Comparison of ENCODE assay signal across 23 cellular contexts in genomic region chr5:164007062-164007461, GRCh38.
DNase-seq lines count a peak whose midpoint lies in the region; ATAC-seq, FAIRE-seq and TF ChIP-seq lines count a peak whose summit lies in the region.
"Had no signal": no experiment of that assay in that cellular context is flagged by ENCODE, and none has a peak within 500 bp of the region (broad histone marks: within the 10 kb centered on the region; RNA-seq: fewer than 3 reads in every experiment).

No MANE protein-coding gene starts in this region.

- RAD21 ChIA-PET in GM12878 (lab: Charles Lee; ENCODE audit: unreplicated experiment) = no interaction called here

- in situ Hi-C loops in GM12878 (cut with MboI) = loop anchor here (25.0 kb wide), 1 partner anchor 1205 kb away; no protein-coding TSS in a partner anchor

- TF ChIP-seq CTCF in SK-N-SH (IDR thresholded peaks at IDR 0.05) (no peak), A549 (IDR thresholded peaks at IDR 0.05) (no peak), HEK293 (tag by site-specific recombination; IDR thresholded peaks at IDR 0.05) (no peak), GM12878 (IDR thresholded peaks at IDR 0.05 in 2 of 3, conservative IDR thresholded peaks at IDR 0.05 in 1 of 3; ENCODE audit: control insufficient read depth in 2 of 3, extremely low read depth in 1 of 3, insufficient read depth in 1 of 3, low read depth in 3 of 3, low read length in 3 of 3) (no peak)

- H3K9me3 ChIP-seq in SK-N-SH = no peaks in the 10 kb centered on the region
- no peaks in the 10 kb centered on the region for H3K9me3 ChIP-seq in A549
- H3K9me3 ChIP-seq in HEK293 (ENCODE audit: control insufficient read depth, insufficient read depth, low read depth, low read length) = no peaks in the 10 kb centered on the region
- H3K9me3 ChIP-seq in GM12878 (replicated peaks; ENCODE audit: control insufficient read depth, insufficient read depth, low read length) = no peaks in the 10 kb centered on the region
- H3K9me3 ChIP-seq: BE2C, BLaER1 had no signal

- no peak overlapping the region for H3K4me2 ChIP-seq in SK-N-SH
- H3K4me2 ChIP-seq in A549 = no peak overlapping the region
- no peak overlapping the region for H3K4me2 ChIP-seq in GM12878 (ENCODE audit: control insufficient read depth, insufficient read depth)
- H3K4me2 ChIP-seq: BLaER1 had no signal

- no peaks in the 10 kb centered on the region for H3K4me1 ChIP-seq in SK-N-SH (ENCODE audit: control insufficient read depth in 1 of 2, insufficient read depth in 2 of 2, low read depth in 1 of 2, low read length in 1 of 2)
- H3K4me1 ChIP-seq in A549 = no peaks in the 10 kb centered on the region
- H3K4me1 ChIP-seq in HEK293 (ENCODE audit: control insufficient read depth, insufficient read depth, low read length) = no peaks in the 10 kb centered on the region
- no peaks in the 10 kb centered on the region for H3K4me1 ChIP-seq in GM12878 (ENCODE audit: control insufficient read depth, insufficient read depth, low read length)
- H3K4me1 ChIP-seq: BE2C, BLaER1 had no signal

- ATAC-seq in SK-N-SH treated with all-trans-retinoic acid at 6 μM for 48 hours (no peak), A549 (no peak), GM12878 (no peak)

- H3K79me2 ChIP-seq in SK-N-SH (ENCODE audit: insufficient read depth) (no peaks in the 10 kb centered on the region), GM12878 (ENCODE audit: control insufficient read depth, insufficient read depth, low read length) (no peaks in the 10 kb centered on the region)

- WGBS in SK-N-SH (ENCODE audit: low lambda C conversion rate) = 50% methylated on average over 2 of the region's 2 CpGs
- WGBS in A549 (ENCODE audit: missing lambda C conversion rate) = 4% methylated on average over 2 of the region's 2 CpGs
- WGBS in GM12878 (ENCODE audit: insufficient coverage, insufficient replicate concordance, low lambda C conversion rate, missing lambda C conversion rate) = 17% methylated on average over 2 of the region's 2 CpGs

- FAIRE-seq in A549 (lab: Jason Lieb, UNC) = no peak
- no peak for FAIRE-seq in GM12878 (lab: Jason Lieb, UNC)
- FAIRE-seq: G401.6, GM12892, GM18507, GM19239 had no signal

- no peak overlapping the region for H3K27ac ChIP-seq in SK-N-SH (ENCODE audit: low read depth in 2 of 2, low read length in 1 of 2)
- no peak overlapping the region for H3K27ac ChIP-seq in A549
- H3K27ac ChIP-seq in HEK293 (ENCODE audit: extremely low read depth, low read depth, low read length) = no peak overlapping the region
- no peak overlapping the region for H3K27ac ChIP-seq in GM12878 (ENCODE audit: control insufficient read depth, insufficient read depth)
- H3K27ac ChIP-seq: 22Rv1, BLaER1 had no signal

- DNase-seq in SK-N-SH (no peak), A549 (ENCODE audit: low read depth in 1 of 2, low spot score in 1 of 2) (no peak), GM12878 (ENCODE audit: low read depth, low spot score) (no peak), DMS114 treated with DMSO at 0.1 percent for 48 hours (lab: John Stamatoyannopoulos, UW; ENCODE audit: unreplicated experiment) (no peak)
- DNase-seq in activated CD4-positive, alpha-beta T cell treated with anti-CD3 and anti-CD28 coated beads for 48 hours = no peak
- DNase-seq: ACHN; BE2C; C1 segment of cervical spinal cord; CD4-positive, alpha-beta memory T cell; CD4-positive, CD25-positive, alpha-beta regulatory T cell; CD8-positive, alpha-beta memory T cell; COR-L47; DMS 273 treated with DMSO at 0.1 percent for 48 hours; DMS79 treated with DMSO at 0.1 percent for 48 hours; GF-D8 had no signal

- TF ChIP-seq EP300 in SK-N-SH (IDR thresholded peaks at IDR 0.05; ENCODE audit: borderline replicate concordance in 1 of 2, low read depth in 1 of 2, low read length in 1 of 2) (no peak), A549 (IDR thresholded peaks at IDR 0.05) (no peak), GM12878 (IDR thresholded peaks at IDR 0.05; ENCODE audit: borderline replicate concordance in 1 of 2, control insufficient read depth in 1 of 2, low read depth in 2 of 2, low read length in 2 of 2) (no peak)

- BruUV-seq in GM12878 (replicated peaks; lab: Mats Ljungman, UMichigan) = no TSS peak

- H3K36me3 ChIP-seq in SK-N-SH (replicated peaks in 1 of 2; ENCODE audit: control insufficient read depth in 1 of 2, insufficient read depth in 2 of 2, low read length in 1 of 2) (no peaks in the 10 kb centered on the region), HEK293 (ENCODE audit: control insufficient read depth in 2 of 2, insufficient read depth in 1 of 2, low read length in 2 of 2) (no peaks in the 10 kb centered on the region), GM12878 (ENCODE audit: control insufficient read depth in 2 of 2, insufficient read depth in 2 of 2, low read length in 1 of 2) (no peaks in the 10 kb centered on the region)
- H3K36me3 ChIP-seq: BE2C, BLaER1 had no signal

- CTCF ChIA-PET in SK-N-SH (lab: Yijun Ruan, JAX) = interaction anchor here (0.8 kb wide), 1 partner anchor 8 kb away, joined by 3 read pairs; no protein-coding TSS in a partner anchor
- CTCF ChIA-PET in A549 (lab: Yijun Ruan, JAX) = interaction anchor here (1.1 to 1.5 kb wide), 2 partner anchors 311 to 497 kb away, joined by 3 to 4 read pairs; no protein-coding TSS in a partner anchor
- CTCF ChIA-PET in HEK293 (lab: Yijun Ruan, JAX) = no interaction called here
- CTCF ChIA-PET in GM12878 (lab: Yijun Ruan, JAX) = interaction anchor here (1.0 to 2.3 kb wide), 2 partner anchors 468 to 497 kb away, joined by 3 to 5 read pairs; no protein-coding TSS in a partner anchor

- H3F3A ChIP-seq in SK-N-SH (replicated peaks; ENCODE audit: insufficient read depth) = no peaks in the 10 kb centered on the region

- no peaks in the 10 kb centered on the region for H3K9me2 ChIP-seq in SK-N-SH

- SMC1A ChIA-PET in GM12878 (lab: Charles Lee; ENCODE audit: uncharacterized antibody, unreplicated experiment) = no interaction called here

- H2AFZ ChIP-seq in SK-N-SH (ENCODE audit: low read depth) (no peak overlapping the region), GM12878 (ENCODE audit: control insufficient read depth, low read depth, low read length) (no peak overlapping the region)

- TF ChIP-seq POLR2A in A549 (IDR thresholded peaks at IDR 0.05; ENCODE audit: low read length) (no peak), GM12878 (IDR thresholded peaks at IDR 0.05; ENCODE audit: low read depth, low read length) (no peak)

- POLR2A ChIA-PET in SK-N-SH (lab: Yijun Ruan, JAX) (no interaction called here), A549 (lab: Yijun Ruan, JAX) (no interaction called here), HEK293 (lab: Yijun Ruan, JAX) (no interaction called here), GM12878 (lab: Charles Lee) (no interaction called here)

- H3K27me3 ChIP-seq in SK-N-SH (ENCODE audit: insufficient read depth) (no peaks in the 10 kb centered on the region), GM12878 (replicated peaks in 1 of 2; ENCODE audit: control insufficient read depth in 2 of 2, insufficient read depth in 2 of 2, low read length in 1 of 2) (no peaks in the 10 kb centered on the region)
- H3K27me3 ChIP-seq: BE2C, BLaER1 had no signal

- no peaks in the 10 kb centered on the region for H4K20me1 ChIP-seq in SK-N-SH (ENCODE audit: insufficient read depth)
- no peaks in the 10 kb centered on the region for H4K20me1 ChIP-seq in GM12878 (ENCODE audit: control insufficient read depth, insufficient read depth)
- H4K20me1 ChIP-seq: BLaER1 had no signal

- H3K9ac ChIP-seq in SK-N-SH (no peak overlapping the region), GM12878 (ENCODE audit: control insufficient read depth, insufficient read depth, low read length) (no peak overlapping the region)
- H3K9ac ChIP-seq: BLaER1 had no signal

- TF ChIP-seq RAD21 in SK-N-SH (IDR thresholded peaks at IDR 0.05; ENCODE audit: low read length) = no peak
- no peak for TF ChIP-seq RAD21 in A549 (conservative IDR thresholded peaks at IDR 0.05 in 1 of 2, IDR thresholded peaks at IDR 0.05 in 1 of 2)
- no peak for TF ChIP-seq RAD21 in GM12878 (IDR thresholded peaks at IDR 0.05; ENCODE audit: insufficient read depth, low read depth, low read length)

- H3K4me3 ChIP-seq in SK-N-SH (ENCODE audit: low read depth in 2 of 2, low read length in 1 of 2) = no peak overlapping the region
- H3K4me3 ChIP-seq in A549 = no peak overlapping the region
- no peak overlapping the region for H3K4me3 ChIP-seq in HEK293 (ENCODE audit: low read depth, low read length)
- no peak overlapping the region for H3K4me3 ChIP-seq in GM12878
- H3K4me3 ChIP-seq: BLaER1 had no signal

- intact Hi-C loops in GM12878 (cut with micrococcal nuclease; ENCODE audit: unreplicated experiment) = no loop called here

TF ChIP-seq in A549, 52 proteins besides CTCF, POLR2A, EP300 and RAD21 (continues in another document):
- no peak for TF ChIP-seq CEBPB (IDR thresholded peaks at IDR 0.05)

TF ChIP-seq in GM12878, 131 proteins besides CTCF, POLR2A, EP300 and RAD21:
- TF ChIP-seq REST (IDR thresholded peaks at IDR 0.05; ENCODE audit: low read depth, low read length) (peak; percentile 35; the same call in 1 of the 2 replicates), ZSCAN29 (IDR thresholded peaks at IDR 0.05) (no peak)
